1 cellular context compared by ENCODE assay signal in the genomic region with DNA sequence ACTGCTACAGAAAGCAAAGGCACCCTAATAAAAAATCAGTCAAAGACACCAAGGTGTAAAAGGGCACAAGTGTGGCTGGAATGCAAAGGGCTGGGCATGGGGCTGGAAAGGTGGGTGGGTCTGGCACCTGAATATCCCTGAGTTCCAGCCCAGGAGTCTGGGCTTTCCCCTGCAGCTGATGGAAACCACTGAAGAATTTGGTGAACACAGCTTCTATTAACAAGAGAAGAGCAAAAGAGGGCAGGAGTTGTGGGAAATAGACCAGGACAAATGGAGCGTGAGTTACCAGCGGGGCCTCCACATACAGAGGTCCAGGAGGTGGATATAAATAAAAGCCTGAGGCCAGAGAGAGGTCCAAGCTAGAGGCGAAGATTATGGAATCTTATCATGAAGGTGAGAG.
TF ChIP-seq lines count a peak whose summit lies in the region.

No MANE protein-coding gene starts in this region.

TF ChIP-seq in HepG2, 621 proteins besides CTCF, POLR2A, EP300 and RAD21:
- TF ChIP-seq NFRKB (IDR thresholded peaks at IDR 0.05) (no peak), ZNF773 (CRISPR knock-in tag; IDR thresholded peaks at IDR 0.05; ENCODE audit: borderline replicate concordance) (no peak), PRDM4 (CRISPR knock-in tag; IDR thresholded peaks at IDR 0.05; ENCODE audit: borderline replicate concordance) (no peak), XRCC5 (optimal IDR thresholded peaks at IDR 0.05; ENCODE audit: low read length) (no peak), HES4 (CRISPR knock-in tag; IDR thresholded peaks at IDR 0.05; ENCODE audit: borderline replicate concordance) (no peak), ZNF431 (CRISPR knock-in tag; IDR thresholded peaks at IDR 0.05; ENCODE audit: borderline replicate concordance, low read depth) (no peak), ETV6 (CRISPR knock-in tag; conservative IDR thresholded peaks at IDR 0.05) (no peak), REST (IDR thresholded peaks at IDR 0.05; ENCODE audit: borderline replicate concordance in 1 of 2, low read depth in 1 of 2, low read length in 2 of 2) (no peak), GPN1 (CRISPR knock-in tag; IDR thresholded peaks at IDR 0.05; ENCODE audit: borderline replicate concordance) (no peak), SP4 (CRISPR knock-in tag; IDR thresholded peaks at IDR 0.05) (no peak), U2AF1 (optimal IDR thresholded peaks at IDR 0.05; ENCODE audit: low read depth, low read length) (no peak)
- TF ChIP-seq, protein P1, sequence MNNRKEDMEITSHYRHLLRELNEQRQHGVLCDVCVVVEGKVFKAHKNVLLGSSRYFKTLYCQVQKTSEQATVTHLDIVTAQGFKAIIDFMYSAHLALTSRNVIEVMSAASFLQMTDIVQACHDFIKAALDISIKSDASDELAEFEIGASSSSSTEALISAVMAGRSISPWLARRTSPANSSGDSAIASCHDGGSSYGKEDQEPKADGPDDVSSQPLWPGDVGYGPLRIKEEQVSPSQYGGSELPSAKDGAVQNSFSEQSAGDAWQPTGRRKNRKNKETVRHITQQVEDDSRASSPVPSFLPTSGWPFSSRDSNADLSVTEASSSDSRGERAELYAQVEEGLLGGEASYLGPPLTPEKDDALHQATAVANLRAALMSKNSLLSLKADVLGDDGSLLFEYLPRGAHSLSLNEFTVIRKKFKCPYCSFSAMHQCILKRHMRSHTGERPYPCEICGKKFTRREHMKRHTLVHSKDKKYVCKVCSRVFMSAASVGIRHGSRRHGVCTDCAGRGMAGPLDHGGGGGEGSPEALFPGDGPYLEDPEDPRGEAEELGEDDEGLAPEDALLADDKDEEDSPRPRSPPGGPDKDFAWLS (CRISPR knock-in tag; IDR thresholded peaks at IDR 0.05; ENCODE audit: borderline replicate concordance) = no peak
- TF ChIP-seq, protein P2, sequence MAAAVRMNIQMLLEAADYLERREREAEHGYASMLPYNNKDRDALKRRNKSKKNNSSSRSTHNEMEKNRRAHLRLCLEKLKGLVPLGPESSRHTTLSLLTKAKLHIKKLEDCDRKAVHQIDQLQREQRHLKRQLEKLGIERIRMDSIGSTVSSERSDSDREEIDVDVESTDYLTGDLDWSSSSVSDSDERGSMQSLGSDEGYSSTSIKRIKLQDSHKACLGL (CRISPR knock-in tag; IDR thresholded peaks at IDR 0.05) = no peak
- TF ChIP-seq, protein P3, sequence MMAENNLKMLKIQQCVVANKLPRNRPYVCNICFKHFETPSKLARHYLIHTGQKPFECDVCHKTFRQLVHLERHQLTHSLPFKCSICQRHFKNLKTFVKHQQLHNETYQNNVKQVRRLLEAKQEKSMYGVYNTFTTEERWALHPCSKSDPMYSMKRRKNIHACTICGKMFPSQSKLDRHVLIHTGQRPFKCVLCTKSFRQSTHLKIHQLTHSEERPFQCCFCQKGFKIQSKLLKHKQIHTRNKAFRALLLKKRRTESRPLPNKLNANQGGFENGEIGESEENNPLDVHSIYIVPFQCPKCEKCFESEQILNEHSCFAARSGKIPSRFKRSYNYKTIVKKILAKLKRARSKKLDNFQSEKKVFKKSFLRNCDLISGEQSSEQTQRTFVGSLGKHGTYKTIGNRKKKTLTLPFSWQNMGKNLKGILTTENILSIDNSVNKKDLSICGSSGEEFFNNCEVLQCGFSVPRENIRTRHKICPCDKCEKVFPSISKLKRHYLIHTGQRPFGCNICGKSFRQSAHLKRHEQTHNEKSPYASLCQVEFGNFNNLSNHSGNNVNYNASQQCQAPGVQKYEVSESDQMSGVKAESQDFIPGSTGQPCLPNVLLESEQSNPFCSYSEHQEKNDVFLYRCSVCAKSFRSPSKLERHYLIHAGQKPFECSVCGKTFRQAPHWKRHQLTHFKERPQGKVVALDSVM (CRISPR knock-in tag; IDR thresholded peaks at IDR 0.05) = no peak
